1 cellular context compared by ENCODE assay signal in genomic region chr5:115583474-115583873, GRCh38.
TF ChIP-seq lines count a peak whose summit lies in the region.

No MANE protein-coding gene starts in this region.

TF ChIP-seq in SK-N-SH treated with all-trans-retinoic acid at 6 μM for 48 hours, 23 proteins besides CTCF, POLR2A, EP300 and RAD21 (continued from another document):
- TF ChIP-seq TSHZ2 (CRISPR knock-in tag; IDR thresholded peaks at IDR 0.05) (no peak), ZNF70 (CRISPR knock-in tag; IDR thresholded peaks at IDR 0.05) (no peak), CSDC2 (CRISPR knock-in tag; IDR thresholded peaks at IDR 0.05) (no peak), ISL1 (CRISPR knock-in tag; IDR thresholded peaks at IDR 0.05) (no peak), PPARA (CRISPR knock-in tag; IDR thresholded peaks at IDR 0.05; ENCODE audit: borderline replicate concordance) (no peak), POU6F1 (CRISPR knock-in tag; IDR thresholded peaks at IDR 0.05; ENCODE audit: borderline replicate concordance, low read depth) (no peak), SNAI2 (CRISPR knock-in tag; IDR thresholded peaks at IDR 0.05) (no peak), GLIS3 (CRISPR knock-in tag; IDR thresholded peaks at IDR 0.05) (no peak), TCF4 (CRISPR knock-in tag; IDR thresholded peaks at IDR 0.05; ENCODE audit: borderline replicate concordance) (no peak), TOX (CRISPR knock-in tag; IDR thresholded peaks at IDR 0.05; ENCODE audit: borderline replicate concordance) (no peak), ZC3H10 (CRISPR knock-in tag; IDR thresholded peaks at IDR 0.05) (no peak), ZNF8 (CRISPR knock-in tag; IDR thresholded peaks at IDR 0.05) (no peak), OSR1 (CRISPR knock-in tag; IDR thresholded peaks at IDR 0.05) (no peak), CSRNP3 (CRISPR knock-in tag; IDR thresholded peaks at IDR 0.05) (no peak), RARB (CRISPR knock-in tag; IDR thresholded peaks at IDR 0.05) (no peak), ZNF565 (CRISPR knock-in tag; conservative IDR thresholded peaks at IDR 0.05; ENCODE audit: low read depth) (no peak), BACH2 (CRISPR knock-in tag; IDR thresholded peaks at IDR 0.05; ENCODE audit: borderline replicate concordance) (no peak)
